ENCODE assay signal across 27 cellular contexts in genomic region chr9:135965124-135965756, GRCh38. TPM values are rescaled to one million over a fixed set of nuclear protein-coding genes. Genes with fewer than 3 reads are reported as not detected.
DNase-seq lines count a peak whose midpoint lies in the region; ATAC-seq, FAIRE-seq and TF ChIP-seq lines count a peak whose summit lies in the region.
"Had no signal": no experiment of that assay in that cellular context is flagged by ENCODE, and none has a peak within 500 bp of the region (broad histone marks: within the 10 kb centered on the region; RNA-seq: fewer than 3 reads in every experiment).

No MANE protein-coding gene starts in this region.

- H3K36me3 ChIP-seq in BLaER1 treated with 17β-estradiol and CSF1 and Interleukin-3, amounts not matched to agents 10 nM and 100 nM = no peaks in the 10 kb centered on the region
- no peaks in the 10 kb centered on the region for H3K36me3 ChIP-seq in H1 (ENCODE audit: control insufficient read depth in 2 of 4, insufficient read depth in 4 of 4, low read length in 3 of 4)

- no peak for TF ChIP-seq CTCF in H1 (IDR thresholded peaks at IDR 0.05; ENCODE audit: control extremely low read depth in 1 of 3, insufficient read depth in 1 of 3, low read depth in 1 of 3, low read length in 3 of 3)
- TF ChIP-seq CTCF in type B pancreatic cell (conservative IDR thresholded peaks at IDR 0.05) = no peak

- intact Hi-C loops in activated CD4-positive, alpha-beta T cell treated with anti-CD3 and anti-CD28 coated beads, Interleukin-2, amount 10 ng/mL, durations not matched to agents 24 days and 14 days (cut with micrococcal nuclease) = loop anchor here (10.0 kb wide), 1 partner anchor 280 kb away; the partner anchor contains the start of gene QSOX2

- 0 out of 2 replicates have a peak overlapping the region, but pooled peaks have one; percentile 88 for H2BK15ac ChIP-seq in H1 (ENCODE audit: low read length)

- no peak overlapping the region for H3K18ac ChIP-seq in H1 (ENCODE audit: extremely low read depth, low read length)

- no peak for TF ChIP-seq POLR2A in H1 (IDR thresholded peaks at IDR 0.05; ENCODE audit: control extremely low read depth in 1 of 2, low read depth in 2 of 2, low read length in 2 of 2)

- no peak overlapping the region for H2AFZ ChIP-seq in H1 (ENCODE audit: low read length)
- H2AFZ ChIP-seq: GM23248 had no signal

- H3K9me3 ChIP-seq in BLaER1 treated with 17β-estradiol and CSF1 and Interleukin-3, amounts not matched to agents 10 nM and 100 nM (replicated peaks in 1 of 11) = no peaks in the 10 kb centered on the region
- H3K9me3 ChIP-seq in H1 (ENCODE audit: insufficient read depth in 2 of 2, low read depth in 1 of 2, low read length in 1 of 2) = no peaks in the 10 kb centered on the region

- CTCF ChIA-PET in H1 (lab: Charles Lee; ENCODE audit: partially characterized antibody) = interaction anchor here (1.0 to 3.4 kb wide), 5 partner anchors 10 to 336 kb away, joined by 3 to 20 read pairs (median 3); no protein-coding TSS in a partner anchor
- CTCF ChIA-PET in HEK293T (lab: Yijun Ruan, JAX) = no interaction called here

- H2BK5ac ChIP-seq in H1 (ENCODE audit: low read depth, low read length) = no peak overlapping the region

- no peak overlapping the region; a peak in 1 of 22 replicates for H3K27ac ChIP-seq in BLaER1 treated with 17β-estradiol and CSF1 and Interleukin-3, amounts not matched to agents 10 nM and 100 nM
- no peak overlapping the region for H3K27ac ChIP-seq in H1 (ENCODE audit: low read depth, low read length)
- H3K27ac ChIP-seq: GM23248, HL-60 had no signal

- peak overlapping the region; percentile 40; the same call in 1 of the 2 replicates for H2AK5ac ChIP-seq in H1 (ENCODE audit: low read depth, low read length)

- peak overlapping the region; percentile 56 for H3K27ac Mint-ChIP-seq in activated CD4-positive, alpha-beta T cell treated with anti-CD3 and anti-CD28 coated beads, Interleukin-2, amount 10 ng/mL, durations not matched to agents 24 days and 14 days
- H3K27ac Mint-ChIP-seq in type B pancreatic cell = peak overlapping the region; percentile 46
- H3K27ac Mint-ChIP-seq: H9, HFFc6 had no signal

- peak overlapping the region; percentile 13 to 78 (median 67); a peak in 18 of 22 replicates for H3K4me2 ChIP-seq in BLaER1 treated with 17β-estradiol and CSF1 and Interleukin-3, amounts not matched to agents 10 nM and 100 nM
- no peak overlapping the region for H3K4me2 ChIP-seq in H1 (ENCODE audit: insufficient read depth in 1 of 2, low read depth in 2 of 2, low read length in 2 of 2)

- TF ChIP-seq EP300 in H1 (IDR thresholded peaks at IDR 0.05; ENCODE audit: borderline replicate concordance in 1 of 2, low read depth in 2 of 2, low read length in 2 of 2) = no peak

- H3K4me1 ChIP-seq in BLaER1 treated with 17β-estradiol and CSF1 and Interleukin-3, amounts not matched to agents 10 nM and 100 nM = peaks cover 65 to 88% (median 82%) of the 10 kb centered on the region in 10 experiments
- H3K4me1 ChIP-seq in H1 (replicated peaks in 1 of 4; ENCODE audit: control insufficient read depth in 3 of 4, insufficient read depth in 4 of 4, low read length in 3 of 4) = peaks cover 0 to 8% (median 4%) of the 10 kb centered on the region in 4 experiments; a peak in 6 of 7 replicates

- H3K4me3 ChIP-seq in BLaER1 treated with 17β-estradiol and CSF1 and Interleukin-3, amounts not matched to agents 10 nM and 100 nM = no peak overlapping the region
- no peak overlapping the region for H3K4me3 ChIP-seq in H1 (ENCODE audit: extremely low read depth in 1 of 4, insufficient read depth in 2 of 4, low read depth in 3 of 4, low read length in 4 of 4)
- H3K4me3 ChIP-seq: GM23248 had no signal

- ATAC-seq in HG03521 (IDR thresholded peaks at IDR 0.05; ENCODE audit: unreplicated experiment) = no peak
- ATAC-seq: PC-3 had no signal

- peaks cover 0 to 6% (median 3%) of the 10 kb centered on the region in 11 experiments; a peak in 16 of 22 replicates for H4K20me1 ChIP-seq in BLaER1 treated with 17β-estradiol and CSF1 and Interleukin-3, amounts not matched to agents 10 nM and 100 nM
- H4K20me1 ChIP-seq in H1 (replicated peaks in 1 of 2; ENCODE audit: control insufficient read depth in 1 of 2, insufficient read depth in 2 of 2, low read length in 2 of 2) = peaks cover 0 to 4% of the 10 kb centered on the region in 2 experiments

- peak overlapping the region in 3 of 11 experiments; percentile 7 to 43 (median 33); a peak in 3 of 22 replicates for H3K9ac ChIP-seq in BLaER1 treated with 17β-estradiol and CSF1 and Interleukin-3, amounts not matched to agents 10 nM and 100 nM
- no peak overlapping the region for H3K9ac ChIP-seq in H1 (replicated peaks in 1 of 4; ENCODE audit: extremely low read depth in 1 of 4, low read depth in 3 of 4, low read length in 3 of 4)
- H3K9ac ChIP-seq: GM23248 had no signal

- H3K79me1 ChIP-seq in H1 (ENCODE audit: low read depth, low read length) = no peaks in the 10 kb centered on the region

- H3K4me3 Mint-ChIP-seq in activated CD4-positive, alpha-beta T cell treated with anti-CD3 and anti-CD28 coated beads, Interleukin-2, amount 10 ng/mL, durations not matched to agents 24 days and 14 days = no peak overlapping the region
- H3K4me3 Mint-ChIP-seq in type B pancreatic cell = no peak overlapping the region
- H3K4me3 Mint-ChIP-seq: CD4-positive, alpha-beta memory T cell; HFFc6 had no signal

- H4K8ac ChIP-seq in H1 (ENCODE audit: extremely low read depth, insufficient read depth, low read length) = no peak overlapping the region

- H2BK12ac ChIP-seq in H1 (ENCODE audit: low read depth, low read length) = 0 out of 2 replicates have a peak overlapping the region, but pooled peaks have one; percentile 50

- H3K27me3 ChIP-seq in BLaER1 treated with 17β-estradiol and CSF1 and Interleukin-3, amounts not matched to agents 10 nM and 100 nM = no peaks in the 10 kb centered on the region; a peak in 1 of 22 replicates
- H3K27me3 ChIP-seq in H1 (replicated peaks in 1 of 4; ENCODE audit: control insufficient read depth in 3 of 4, extremely low read depth in 1 of 4, insufficient read depth in 3 of 4, low read length in 3 of 4) = no peaks in the 10 kb centered on the region

- FAIRE-seq in H1 (lab: Jason Lieb, UNC) = no peak
- FAIRE-seq: G401.6 had no signal

- H3K23ac ChIP-seq in H1 (ENCODE audit: insufficient read length) = no peak overlapping the region

- DNase-seq in activated CD4-positive, alpha-beta T cell treated with anti-CD3 and anti-CD28 coated beads, Interleukin-2, amount 10 ng/mL, durations not matched to agents 24 days and 14 days = no peak
- DNase-seq in activated CD4-positive, alpha-beta T cell treated with anti-CD3 and anti-CD28 coated beads, Interleukin-2, amount 50 U/mL, for 48 hours = no peak
- DNase-seq in H1 (ENCODE audit: low read depth in 1 of 2, low spot score in 2 of 2) (no peak), type B pancreatic cell (ENCODE audit: extremely low spot score, unreplicated experiment) (no peak), HEK293T (ENCODE audit: extremely low spot score) (no peak)
- DNase-seq: 8988T; C1 segment of cervical spinal cord; CD4-positive, alpha-beta memory T cell; COR-L47; DMS53; GM23248; H9; HFFc6; Karpas-422; MV-4-11; NCI-H1105; NCI-H1436 treated with DMSO at 0.1 percent for 48 hours; NCI-H187 treated with DMSO at 0.1 percent for 48 hours; NCI-H446; NCI-H524 treated with DMSO at 0.1 percent for 48 hours; NCI-H774; PC-3; Right ventricle myocardium superior had no signal

- H2BK20ac ChIP-seq in H1 (ENCODE audit: low read length) = no peak overlapping the region

- POLR2A ChIA-PET in H1 (lab: Charles Lee; ENCODE audit: partially characterized antibody) = interaction anchor here (1.4 kb wide), 1 partner anchor 87 kb away, joined by 3 read pairs; no protein-coding TSS in a partner anchor
- POLR2A ChIA-PET in HEK293T (lab: Yijun Ruan, JAX) = no interaction called here

- no peak for TF ChIP-seq RAD21 in H1 (IDR thresholded peaks at IDR 0.05 in 1 of 2, conservative IDR thresholded peaks at IDR 0.05 in 1 of 2; ENCODE audit: low read depth in 2 of 2, low read length in 2 of 2)

- H4K5ac ChIP-seq in H1 (ENCODE audit: insufficient read length, low read depth, low read length) = no peak overlapping the region

- no peaks in the 10 kb centered on the region for H3K36me3 Mint-ChIP-seq in activated CD4-positive, alpha-beta T cell treated with anti-CD3 and anti-CD28 coated beads, Interleukin-2, amount 10 ng/mL, durations not matched to agents 24 days and 14 days (ENCODE audit: low read depth)
- no peaks in the 10 kb centered on the region for H3K36me3 Mint-ChIP-seq in type B pancreatic cell

- no peak overlapping the region for H3K56ac ChIP-seq in H1 (replicated peaks; ENCODE audit: insufficient read length, low read depth, low read length)

- H2BK120ac ChIP-seq in H1 (replicated peaks; ENCODE audit: low read depth, low read length) = no peak overlapping the region

- H3K4ac ChIP-seq in H1 (replicated peaks; ENCODE audit: insufficient read length, low read depth, low read length) = no peak overlapping the region

- H3K9me3 Mint-ChIP-seq in activated CD4-positive, alpha-beta T cell treated with anti-CD3 and anti-CD28 coated beads, Interleukin-2, amount 10 ng/mL, durations not matched to agents 24 days and 14 days = no peaks in the 10 kb centered on the region
- no peaks in the 10 kb centered on the region for H3K9me3 Mint-ChIP-seq in type B pancreatic cell
- H3K9me3 Mint-ChIP-seq: HFFc6 had no signal

- 80% methylated on average over 9 of the region's 11 CpGs; no CpG with 5 or more reads in 1 of the 2 experiments for WGBS in H1 (ENCODE audit: extremely low coverage in 1 of 2, insufficient coverage in 1 of 2, insufficient read length in 1 of 2, insufficient replicate concordance in 2 of 2, low coverage in 1 of 2, low lambda C conversion rate in 2 of 2, missing lambda C conversion rate in 1 of 2), 2 experiments

- H3K4me1 Mint-ChIP-seq in activated CD4-positive, alpha-beta T cell treated with anti-CD3 and anti-CD28 coated beads, Interleukin-2, amount 10 ng/mL, durations not matched to agents 24 days and 14 days = peaks cover 25% of the 10 kb centered on the region
- H3K4me1 Mint-ChIP-seq in type B pancreatic cell (ENCODE audit: unreplicated experiment) = peaks cover 25% of the 10 kb centered on the region

- peaks cover 0 to 3% of the 10 kb centered on the region in 2 experiments; a peak in 2 of 4 replicates for H3K79me2 ChIP-seq in H1 (ENCODE audit: control insufficient read depth in 1 of 2, insufficient read depth in 2 of 2, low read length in 2 of 2)

- no peak overlapping the region for H4K91ac ChIP-seq in H1 (replicated peaks; ENCODE audit: insufficient read length, low read length)

- H3K23me2 ChIP-seq in H1 (ENCODE audit: low read depth, low read length) = peaks cover 1% of the 10 kb centered on the region

- peaks cover 10% of the 10 kb centered on the region for H3K27me3 Mint-ChIP-seq in activated CD4-positive, alpha-beta T cell treated with anti-CD3 and anti-CD28 coated beads, Interleukin-2, amount 10 ng/mL, durations not matched to agents 24 days and 14 days
- H3K27me3 Mint-ChIP-seq in type B pancreatic cell = peaks cover 7% of the 10 kb centered on the region

- no peak overlapping the region for H3K14ac ChIP-seq in H1 (ENCODE audit: insufficient read length)

RNA-seq across cellular contexts. Expression of gene UBAC1, which starts 4.1 kb away (rescaled TPM):
- total RNA-seq in activated CD4-positive, alpha-beta T cell treated with anti-CD3 and anti-CD28 coated beads, Interleukin-2, amount 10 ng/mL, durations not matched to agents 24 days and 14 days = 43.2 and 47.7 TPM in 2 replicates
- total RNA-seq in H1 (2021; fragmentation: NEBNext Ultra II Directional; extraction: Animal tissue kit (Norgen Biotek cat#: 25700)) = 59.3 and 63.1 TPM in 2 replicates
- 85.2 and 105 TPM in 2 replicates for polyA plus RNA-seq in H1 (2011; rRNA removed)
- 74.8 TPM for polyA plus RNA-seq in H1 (2011; cell fraction: cytosol; rRNA removed)
- polyA plus RNA-seq in H1 (2011; cell fraction: nucleus; rRNA removed) = 68.0 TPM
- polyA plus RNA-seq in H1 (2012, experiment 1 of 2) = 40.4 to 56.7 TPM (median 50.5 TPM) in 4 replicates
- polyA plus RNA-seq in H1 (2012, experiment 2 of 2) = 65.3 TPM
- 51.1 TPM for polyA plus RNA-seq in H1 (2013, experiment 1 of 2)
- 54.0 TPM for polyA plus RNA-seq in H1 (2013, experiment 2 of 2)
- 21.6 and 41.3 TPM in 2 replicates for polyA minus RNA-seq in H1 (2011; rRNA and poly(A)+ RNA removed)
- 26.6 TPM for polyA minus RNA-seq in H1 (2011; cell fraction: cytosol; rRNA and poly(A)+ RNA removed)
- 19.2 TPM for polyA minus RNA-seq in H1 (2011; cell fraction: nucleus; rRNA and poly(A)+ RNA removed)
- total RNA-seq in type B pancreatic cell (ENCODE audit: low replicate concordance) = 34.5 and 45.2 TPM in 2 replicates

RNA-seq across cellular contexts. Expression of gene CAMSAP1, which starts 57.9 kb away (rescaled TPM):
- 45.2 and 49.9 TPM in 2 replicates for total RNA-seq in activated CD4-positive, alpha-beta T cell treated with anti-CD3 and anti-CD28 coated beads, Interleukin-2, amount 10 ng/mL, durations not matched to agents 24 days and 14 days
- total RNA-seq in H1 (2021; fragmentation: NEBNext Ultra II Directional; extraction: Animal tissue kit (Norgen Biotek cat#: 25700)) = 43.1 and 44.0 TPM in 2 replicates
- polyA plus RNA-seq in H1 (2011; rRNA removed) = 13.4 and 14.4 TPM in 2 replicates
- polyA plus RNA-seq in H1 (2011; cell fraction: cytosol; rRNA removed) = 10.7 TPM
- 29.4 TPM for polyA plus RNA-seq in H1 (2011; cell fraction: nucleus; rRNA removed)
- polyA plus RNA-seq in H1 (2012, experiment 1 of 2) = 18.7 to 25.2 TPM (median 22.4 TPM) in 4 replicates
- 5.8 TPM for polyA plus RNA-seq in H1 (2012, experiment 2 of 2)
- polyA plus RNA-seq in H1 (2013, experiment 1 of 2) = 19.1 TPM
- polyA plus RNA-seq in H1 (2013, experiment 2 of 2) = 17.7 TPM
- 29.0 and 30.8 TPM in 2 replicates for polyA minus RNA-seq in H1 (2011; rRNA and poly(A)+ RNA removed)
- polyA minus RNA-seq in H1 (2011; cell fraction: cytosol; rRNA and poly(A)+ RNA removed) = 64.3 TPM
- polyA minus RNA-seq in H1 (2011; cell fraction: nucleus; rRNA and poly(A)+ RNA removed) = 31.5 TPM
- total RNA-seq in type B pancreatic cell (ENCODE audit: low replicate concordance) = 33.9 and 58.2 TPM in 2 replicates

Comparison
In these comparisons a context has a peak if more than half of its experiments do, and no peak if none do; other contexts are left out.
1. H3K4me2 ChIP-seq: peak in BLaER1 treated with 17β-estradiol and CSF1 and Interleukin-3, amounts not matched to agents 10 nM and 100 nM (11 of 11); none in H1 (0 of 2).